Comparison of ENCODE assay signal across 18 cellular contexts in the genomic region with DNA sequence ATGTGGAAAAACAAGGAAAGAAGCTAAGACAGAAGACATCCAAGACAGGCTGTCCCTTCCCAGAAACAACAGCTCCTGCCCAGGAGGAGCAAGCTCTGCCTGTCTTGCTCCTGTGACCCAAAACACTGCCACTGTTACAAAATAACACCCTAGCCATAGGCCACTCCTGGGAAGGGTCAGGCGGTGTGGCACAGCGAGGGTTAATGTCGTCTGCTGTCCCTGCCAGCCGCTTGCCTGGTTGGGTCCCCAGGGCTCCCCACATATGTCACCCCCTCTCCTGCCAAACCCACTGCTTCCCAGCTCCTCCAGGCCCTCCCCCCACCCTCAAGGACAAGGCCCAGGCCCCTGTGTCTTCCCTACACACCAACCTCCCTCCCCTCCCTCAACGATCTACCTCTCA. TPM values are rescaled to one million over a fixed set of nuclear protein-coding genes. Genes with fewer than 3 reads are reported as not detected.
DNase-seq lines count a peak whose midpoint lies in the region; ATAC-seq and TF ChIP-seq lines count a peak whose summit lies in the region.
"Had no signal": no experiment of that assay in that cellular context is flagged by ENCODE, and none has a peak within 500 bp of the region (broad histone marks: within the 10 kb centered on the region; RNA-seq: fewer than 3 reads in every experiment).

No MANE protein-coding gene starts in this region.

- H3K4me3 Mint-ChIP-seq in stimulated activated naive CD8-positive, alpha-beta T cell treated with anti-CD3 and anti-CD28 coated beads, Interleukin-15, Interleukin-2, amounts not matched to agents 100 ng/mL and 50 ng/mL, for 24 hours, result no peak overlapping the region
- no peak overlapping the region for H3K4me3 Mint-ChIP-seq in stimulated activated naive CD8-positive, alpha-beta T cell treated with anti-CD3 and anti-CD28 coated beads, Interleukin-15, amount 100 ng/mL, for 72 hours
- peak overlapping the region; percentile 97 for H3K4me3 Mint-ChIP-seq in glutamatergic neuron (ENCODE audit: unreplicated experiment)

- no peaks in the 10 kb centered on the region for H3K9me3 Mint-ChIP-seq in stimulated activated naive CD8-positive, alpha-beta T cell treated with anti-CD3 and anti-CD28 coated beads, Interleukin-15, Interleukin-2, amounts not matched to agents 100 ng/mL and 50 ng/mL, for 24 hours
- H3K9me3 Mint-ChIP-seq in stimulated activated naive CD8-positive, alpha-beta T cell treated with anti-CD3 and anti-CD28 coated beads, Interleukin-15, amount 100 ng/mL, for 72 hours, result no peaks in the 10 kb centered on the region
- peaks cover 69% of the 10 kb centered on the region for H3K9me3 Mint-ChIP-seq in glutamatergic neuron (ENCODE audit: unreplicated experiment)

- H3K27ac Mint-ChIP-seq in stimulated activated naive CD8-positive, alpha-beta T cell treated with anti-CD3 and anti-CD28 coated beads, Interleukin-15, Interleukin-2, amounts not matched to agents 100 ng/mL and 50 ng/mL, for 24 hours, result peak overlapping the region; percentile 89
- peak overlapping the region in 1 of 2 donors; percentile 85 for H3K27ac Mint-ChIP-seq in stimulated activated naive CD8-positive, alpha-beta T cell treated with anti-CD3 and anti-CD28 coated beads, Interleukin-15, amount 100 ng/mL, for 72 hours
- H3K27ac Mint-ChIP-seq in glutamatergic neuron (ENCODE audit: unreplicated experiment), result peak overlapping the region; percentile 100

- DNase-seq in stimulated activated naive CD8-positive, alpha-beta T cell treated with anti-CD3 and anti-CD28 coated beads, Interleukin-15, amount 100 ng/mL, for 72 hours, result no peak
- DNase-seq in NCI-H82 treated with DMSO at 0.1 percent for 48 hours (lab: John Stamatoyannopoulos, UW; ENCODE audit: unreplicated experiment) (peak; percentile 77), glutamatergic neuron (peak; percentile 86), activated gamma-delta T cell treated with Interleukin-2 at 50 U/mL for 16 hours (no peak), T-helper 2 cell (no peak), RPMI8226 (no peak), SHP77 (lab: John Stamatoyannopoulos, UW) (no peak)
- DNase-seq: activated CD4-positive, alpha-beta T cell treated with anti-CD3 and anti-CD28 coated beads, Interleukin-2, amount 50 U/mL, for 4 hours; activated effector memory CD4-positive, alpha-beta T cell treated with anti-CD3 and anti-CD28 coated beads, Interleukin-2, amount 50 U/mL, for 16 hours; Karpas-422; midbrain; NCI-H748 treated with DMSO at 0.1 percent for 48 hours; small intestine; stomach; T1000 had no signal

- no peak for TF ChIP-seq CTCF in glutamatergic neuron (IDR thresholded peaks at IDR 0.05; ENCODE audit: partially characterized antibody, unreplicated experiment)

- no peak for ATAC-seq in stimulated activated naive CD8-positive, alpha-beta T cell treated with anti-CD3 and anti-CD28 coated beads, Interleukin-15, amount 100 ng/mL, for 72 hours

- peaks cover 15% of the 10 kb centered on the region for H3K36me3 Mint-ChIP-seq in stimulated activated naive CD8-positive, alpha-beta T cell treated with anti-CD3 and anti-CD28 coated beads, Interleukin-15, Interleukin-2, amounts not matched to agents 100 ng/mL and 50 ng/mL, for 24 hours (ENCODE audit: low read depth)
- H3K36me3 Mint-ChIP-seq in glutamatergic neuron (ENCODE audit: unreplicated experiment), result no peaks in the 10 kb centered on the region

- H3K4me1 Mint-ChIP-seq in stimulated activated naive CD8-positive, alpha-beta T cell treated with anti-CD3 and anti-CD28 coated beads, Interleukin-15, Interleukin-2, amounts not matched to agents 100 ng/mL and 50 ng/mL, for 24 hours (ENCODE audit: low read depth), result peaks cover 5% of the 10 kb centered on the region
- H3K4me1 Mint-ChIP-seq in stimulated activated naive CD8-positive, alpha-beta T cell treated with anti-CD3 and anti-CD28 coated beads, Interleukin-15, amount 100 ng/mL, for 72 hours, result peaks cover 9% of the 10 kb centered on the region
- peaks cover 68% of the 10 kb centered on the region for H3K4me1 Mint-ChIP-seq in glutamatergic neuron (ENCODE audit: low read depth, unreplicated experiment)

- no peaks in the 10 kb centered on the region for H3K27me3 Mint-ChIP-seq in stimulated activated naive CD8-positive, alpha-beta T cell treated with anti-CD3 and anti-CD28 coated beads, Interleukin-15, Interleukin-2, amounts not matched to agents 100 ng/mL and 50 ng/mL, for 24 hours
- H3K27me3 Mint-ChIP-seq in stimulated activated naive CD8-positive, alpha-beta T cell treated with anti-CD3 and anti-CD28 coated beads, Interleukin-15, amount 100 ng/mL, for 72 hours, result no peaks in the 10 kb centered on the region
- H3K27me3 Mint-ChIP-seq in glutamatergic neuron (ENCODE audit: unreplicated experiment), result peaks cover 58% of the 10 kb centered on the region

RNA-seq across cellular contexts. Expression of a gene that starts 3.9 kb away (rescaled TPM):
- total RNA-seq in glutamatergic neuron (ENCODE audit: unreplicated experiment), result 1,198 TPM
- total RNA-seq: bronchial epithelial cell, glomerular endothelial cell, stomach had no signal

RNA-seq across cellular contexts. Expression of a gene that starts 19.8 kb away (rescaled TPM):
- total RNA-seq in glutamatergic neuron (ENCODE audit: unreplicated experiment), result 121 TPM

RNA-seq across cellular contexts. Expression of a gene that starts 20.0 kb away (rescaled TPM):
- total RNA-seq in glutamatergic neuron (ENCODE audit: unreplicated experiment), result 263 TPM

RNA-seq across cellular contexts. Expression of a gene that starts 37.4 kb away (rescaled TPM):
- 79.4 TPM for total RNA-seq in glutamatergic neuron (ENCODE audit: unreplicated experiment)

Comparison
In these comparisons a context has a peak if more than half of its experiments do, and no peak if none do; other contexts are left out.
1. DNase-seq: peak in NCI-H82 treated with DMSO at 0.1 percent for 48 hours (single experiment) and glutamatergic neuron (single experiment); none in stimulated activated naive CD8-positive, alpha-beta T cell treated with anti-CD3 and anti-CD28 coated beads, Interleukin-15, amount 100 ng/mL, for 72 hours (0 of 2), activated gamma-delta T cell treated with Interleukin-2 at 50 U/mL for 16 hours (single experiment), T-helper 2 cell (0 of 5), RPMI8226 (single experiment) and SHP77 (0 of 2).